ENCODE assay signal across 24 cellular contexts in the genomic region with DNA sequence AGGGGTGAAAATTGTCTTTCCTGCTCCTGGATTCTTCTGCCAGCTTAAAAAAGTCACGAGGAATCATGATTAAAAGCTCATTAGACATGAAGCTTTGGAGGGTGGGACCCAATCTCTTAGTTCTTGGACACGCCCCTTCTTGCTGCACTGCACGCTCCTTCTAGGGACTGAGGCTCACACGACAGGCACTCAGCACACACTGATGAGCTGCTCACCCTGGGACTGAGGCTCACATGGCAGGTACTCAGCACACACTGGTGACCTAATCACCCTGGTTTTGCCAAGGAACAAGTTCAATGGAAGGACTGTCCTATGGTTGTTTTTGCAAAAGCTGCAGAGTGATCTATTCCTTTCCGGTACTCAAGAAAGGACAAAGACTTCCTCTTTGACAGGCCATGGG.
"Had no signal": no experiment of that assay in that cellular context is flagged by ENCODE, and none has a peak within 500 bp of the region (broad histone marks: within the 10 kb centered on the region; RNA-seq: fewer than 3 reads in every experiment).

No MANE protein-coding gene starts in this region.

- H3K36me3 ChIP-seq: adrenal gland, cardiac muscle cell, colonic mucosa, esophagus squamous epithelium had no signal

- DNase-seq: activated CD4-positive, alpha-beta T cell treated with anti-CD3 and anti-CD28 coated beads for 1 hour; activated CD4-positive, alpha-beta T cell treated with anti-CD3 and anti-CD28 coated beads for 4 hours; activated CD4-positive, alpha-beta T cell treated with anti-CD3 and anti-CD28 coated beads, Interleukin-2, amount 50 U/mL, for 1 hour; activated CD4-positive, alpha-beta T cell treated with anti-CD3 and anti-CD28 coated beads, Interleukin-2, amount 50 U/mL, for 48 hours; activated CD8-positive, alpha-beta memory T cell treated with anti-CD3 and anti-CD28 coated beads for 24 hours; activated CD8-positive, alpha-beta T cell treated with anti-CD3 and anti-CD28 coated beads for 36 hours; activated effector memory CD4-positive, alpha-beta T cell treated with anti-CD3 and anti-CD28 coated beads, Interleukin-2, amount 50 U/mL, for 16 hours; activated naive CD4-positive, alpha-beta T cell treated with anti-CD3 and anti-CD28 coated beads for 36 hours; activated naive CD8-positive, alpha-beta T cell treated with anti-CD3 and anti-CD28 coated beads for 36 hours; activated naive CD8-positive, alpha-beta T cell treated with anti-CD3 and anti-CD28 coated beads, Interleukin-2, amount 50 U/mL, for 24 hours; activated T-cell treated with anti-CD3 and anti-CD28 coated beads, Interleukin-2, amount 50 U/mL, for 4 hours; adrenal gland; amygdala; aorta; body of pancreas; central memory CD4-positive, alpha-beta T cell; cerebellar nuclear complex; colonic mucosa; effector CD8-positive, alpha-beta T cell; esophagus squamous epithelium; T-helper 2 cell had no signal

- H3K4me3 ChIP-seq: adrenal gland, body of pancreas, cardiac muscle cell, colonic mucosa, esophagus squamous epithelium had no signal

- H3K27me3 ChIP-seq: adrenal gland, body of pancreas, cardiac muscle cell, colonic mucosa, esophagus squamous epithelium had no signal

- ATAC-seq: activated CD8-positive, alpha-beta T cell treated with anti-CD3 and anti-CD28 coated beads for 36 hours; activated naive CD8-positive, alpha-beta T cell treated with anti-CD3 and anti-CD28 coated beads, Interleukin-2, amount 50 U/mL, for 24 hours; activated T-cell treated with anti-CD3 and anti-CD28 coated beads, Interleukin-2, amount 50 U/mL, for 4 hours; body of pancreas had no signal

- FAIRE-seq: endothelial cell of umbilical vein, frontal cortex had no signal
